12 cellular contexts compared by ENCODE assay signal in the genomic region with DNA sequence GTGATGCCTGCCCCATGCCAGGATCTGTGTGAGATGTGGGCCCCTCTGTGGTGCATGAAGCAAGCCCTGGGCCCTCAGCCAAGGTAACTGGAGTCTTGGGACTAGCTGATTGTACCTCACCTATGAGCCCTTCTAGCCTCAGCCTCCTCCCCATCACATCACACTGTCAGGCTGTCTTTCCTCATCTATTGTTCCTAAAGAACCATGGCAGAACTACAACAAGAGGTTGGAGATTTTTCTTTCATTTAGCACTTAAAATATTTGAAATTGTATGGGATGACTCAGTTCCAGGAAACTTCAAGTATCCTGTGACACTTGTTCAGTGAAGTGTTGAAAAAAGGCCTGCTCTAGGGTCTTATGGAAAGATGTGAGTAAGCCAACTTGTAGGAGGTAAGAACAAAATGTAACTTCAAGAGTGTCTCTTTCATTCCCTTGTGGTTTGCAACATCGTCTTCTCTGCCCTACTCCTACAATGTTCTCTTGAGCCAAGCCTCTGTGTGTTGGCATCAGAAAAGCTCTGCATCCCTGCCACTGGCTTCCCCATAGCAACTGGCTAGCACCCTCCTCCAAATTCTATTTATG. TPM values are rescaled to one million over a fixed set of nuclear protein-coding genes. Genes with fewer than 3 reads are reported as not detected.
DNase-seq lines count a peak whose midpoint lies in the region; ATAC-seq and TF ChIP-seq lines count a peak whose summit lies in the region.
"Had no signal": no experiment of that assay in that cellular context is flagged by ENCODE, and none has a peak within 500 bp of the region (broad histone marks: within the 10 kb centered on the region; RNA-seq: fewer than 3 reads in every experiment).

No MANE protein-coding gene starts in this region.

- H3K4me2 ChIP-seq in Loucy (ENCODE audit: low read depth, low read length, poor library complexity, severe bottlenecking), result no peak overlapping the region
- H3K4me2 ChIP-seq in mesenchymal stem cell (ENCODE audit: low read length, poor library complexity, severe bottlenecking), result no peak overlapping the region

- no peaks in the 10 kb centered on the region for H3K27me3 ChIP-seq in BJ (ENCODE audit: control insufficient read depth, insufficient read depth, low read length)
- H3K27me3 ChIP-seq in Loucy (ENCODE audit: insufficient read depth, low read length, poor library complexity, severe bottlenecking), result no peaks in the 10 kb centered on the region
- no peaks in the 10 kb centered on the region for H3K27me3 ChIP-seq in mesenchymal stem cell (ENCODE audit: control insufficient read depth in 1 of 2, insufficient read depth in 1 of 2, low read length in 2 of 2)

- no peaks in the 10 kb centered on the region for H3K9me2 ChIP-seq in Loucy (replicated peaks; ENCODE audit: low read depth, low read length)

- WGBS in mesenchymal stem cell, result no CpG with 5 or more reads among the region's 1 CpG

- peak; percentile 45 for DNase-seq in BJ (ENCODE audit: low read depth)
- DNase-seq in chondrocyte (ENCODE audit: low spot score), result no peak
- DNase-seq in mesenchymal stem cell, result peak; percentile 89
- no peak for DNase-seq in erythroblast (lab: John Stamatoyannopoulos, UW)
- no peak for DNase-seq in activated CD8-positive, alpha-beta memory T cell treated with anti-CD3 and anti-CD28 coated beads, Interleukin-2, amount 50 U/mL, for 48 hours
- DNase-seq in cerebellar cortex (ENCODE audit: low spot score), result no peak
- DNase-seq: NCI-H1436 treated with DMSO at 0.1 percent for 48 hours; stimulated activated CD4-positive, alpha-beta T cell treated with anti-CD3 and anti-CD28 coated beads, Interleukin-12 subunit alpha, Interleukin-12 subunit beta, amount 100 ng/mL, for 4 hours; T1000 had no signal

- peak overlapping the region; percentile 38 to 67 for H3K18ac ChIP-seq in mesenchymal stem cell (ENCODE audit: low read depth in 1 of 2, low read length in 2 of 2)

- H3K9ac ChIP-seq in Loucy (ENCODE audit: low read depth, low read length, poor library complexity, severe bottlenecking), result no peak overlapping the region
- H3K9ac ChIP-seq in mesenchymal stem cell (ENCODE audit: low read length), result no peak overlapping the region

- H3K4ac ChIP-seq in mesenchymal stem cell (ENCODE audit: low read depth in 1 of 2, low read length in 2 of 2), result no peak overlapping the region

- no peaks in the 10 kb centered on the region for H3K79me2 ChIP-seq in Loucy (ENCODE audit: insufficient read depth, low read length)

- H3F3A ChIP-seq in Loucy (ENCODE audit: low read depth), result no peaks in the 10 kb centered on the region

- no peak overlapping the region for H4K91ac ChIP-seq in mesenchymal stem cell (ENCODE audit: low read length)

- no peaks in the 10 kb centered on the region for H3K36me3 Mint-ChIP-seq in chondrocyte (ENCODE audit: low read depth)
- H3K36me3 Mint-ChIP-seq: brain had no signal

- no peaks in the 10 kb centered on the region for H3K27me3 Mint-ChIP-seq in chondrocyte (ENCODE audit: low read depth)
- H3K27me3 Mint-ChIP-seq: brain had no signal

- peaks cover 7% of the 10 kb centered on the region for H3K4me1 ChIP-seq in Loucy (ENCODE audit: insufficient read depth, low read length, poor library complexity, severe bottlenecking)
- peaks cover 8% of the 10 kb centered on the region for H3K4me1 ChIP-seq in mesenchymal stem cell (ENCODE audit: control insufficient read depth, insufficient read depth, low read depth, low read length)

- no peak for ATAC-seq in GM19035 (IDR thresholded peaks at IDR 0.05; ENCODE audit: unreplicated experiment)

- H3K14ac ChIP-seq in mesenchymal stem cell (ENCODE audit: low read length in 2 of 2), result no peak overlapping the region

- H2BK120ac ChIP-seq in mesenchymal stem cell (ENCODE audit: low read depth, low read length), result peak overlapping the region; percentile 21

- no peaks in the 10 kb centered on the region for H3K79me1 ChIP-seq in mesenchymal stem cell (replicated peaks; ENCODE audit: low read length, poor library complexity, severe bottlenecking)

- H2AK5ac ChIP-seq in mesenchymal stem cell (ENCODE audit: low read length, severe bottlenecking), result peak overlapping the region; percentile 64

- H3K36me3 ChIP-seq in BJ (ENCODE audit: control insufficient read depth, insufficient read depth, low read length), result no peaks in the 10 kb centered on the region
- H3K36me3 ChIP-seq in Loucy (ENCODE audit: insufficient read depth, low read length), result no peaks in the 10 kb centered on the region
- H3K36me3 ChIP-seq in mesenchymal stem cell (ENCODE audit: control insufficient read depth in 1 of 2, insufficient read depth in 2 of 2, low read depth in 1 of 2, low read length in 2 of 2), result no peaks in the 10 kb centered on the region

- H3K9me3 ChIP-seq in Loucy (ENCODE audit: insufficient read depth, low read depth, low read length) (no peaks in the 10 kb centered on the region), mesenchymal stem cell (ENCODE audit: control insufficient read depth, low read length) (no peaks in the 10 kb centered on the region)

- 0 out of 2 replicates have a peak overlapping the region, but pooled peaks have one; percentile 4 for H2AFZ ChIP-seq in Loucy (ENCODE audit: low read length)
- no peak overlapping the region for H2AFZ ChIP-seq in mesenchymal stem cell (ENCODE audit: low read depth, low read length)

- H4K20me1 ChIP-seq in Loucy (ENCODE audit: insufficient read depth, low read length, poor library complexity, severe bottlenecking), result no peaks in the 10 kb centered on the region

- H3K27ac ChIP-seq in mesenchymal stem cell (ENCODE audit: low read length, poor library complexity, severe bottlenecking), result peak overlapping the region; percentile 95

- H3K9me3 Mint-ChIP-seq in chondrocyte (ENCODE audit: low read depth), result peaks cover 6% of the 10 kb centered on the region
- H3K9me3 Mint-ChIP-seq: brain had no signal

- H3K4me3 ChIP-seq in BJ (ENCODE audit: low read depth, low read length), result no peak overlapping the region
- no peak overlapping the region for H3K4me3 ChIP-seq in Loucy (ENCODE audit: low read length, poor library complexity, severe bottlenecking)
- H3K4me3 ChIP-seq in mesenchymal stem cell (ENCODE audit: insufficient read depth in 1 of 2, low read depth in 1 of 2, low read length in 2 of 2), result no peak overlapping the region

- H4K8ac ChIP-seq in mesenchymal stem cell (ENCODE audit: low read length), result no peak overlapping the region

- H3K4me1 Mint-ChIP-seq in chondrocyte (ENCODE audit: low read depth), result peaks cover 62% of the 10 kb centered on the region

- peak overlapping the region; percentile 84 for H2BK5ac ChIP-seq in mesenchymal stem cell (ENCODE audit: low read depth, low read length, poor library complexity, severe bottlenecking)

- TF ChIP-seq POLR2A in erythroblast (IDR thresholded peaks at IDR 0.05; ENCODE audit: low read length), result no peak

- H2BK12ac ChIP-seq in mesenchymal stem cell (ENCODE audit: low read length in 2 of 2), result peak overlapping the region in 1 of 2 experiments; percentile 45

- H3K27ac Mint-ChIP-seq in chondrocyte (ENCODE audit: unreplicated experiment), result peak overlapping the region; percentile 93

- H3K23ac ChIP-seq in mesenchymal stem cell (ENCODE audit: low read length in 2 of 2), result peak overlapping the region in 1 of 2 experiments; percentile 77

- H3K4me3 Mint-ChIP-seq in chondrocyte (ENCODE audit: unreplicated experiment), result peak overlapping the region; percentile 3
- H3K4me3 Mint-ChIP-seq: brain had no signal

- POLR2A ChIA-PET in BJ (lab: Charles Lee), result no interaction called here

- TF ChIP-seq CTCF in BJ (IDR thresholded peaks at IDR 0.05; ENCODE audit: insufficient read depth, low read depth, low read length) (no peak), Loucy (conservative IDR thresholded peaks at IDR 0.05; ENCODE audit: low read length) (no peak), chondrocyte (IDR thresholded peaks at IDR 0.05) (no peak)

- CTCF ChIA-PET in BJ (lab: Yijun Ruan, JAX), result interaction anchor here (0.7 to 1.7 kb wide), 3 partner anchors 9 to 522 kb away, joined by 3 to 5 read pairs (median 3); partner anchors contain the start of gene SSR3

- peak overlapping the region; percentile 91 for H2BK15ac ChIP-seq in mesenchymal stem cell (ENCODE audit: low read depth, poor library complexity, severe bottlenecking)

RNA-seq across cellular contexts. Expression of gene TIPARP, which starts 58.7 kb away (rescaled TPM):
- polyA plus RNA-seq in BJ (2011; rRNA removed), result 23.0 and 30.9 TPM in 2 replicates
- 30.2 and 37.6 TPM in 2 replicates for polyA minus RNA-seq in BJ (2011; rRNA and poly(A)+ RNA removed)
- 65.3 to 90.5 TPM (median 65.3 TPM) in 3 replicates for total RNA-seq in chondrocyte
- polyA plus RNA-seq in mesenchymal stem cell (2013, experiment 1 of 2), result 6.3 TPM
- polyA plus RNA-seq in mesenchymal stem cell (2013, experiment 2 of 2), result 5.7 TPM

Comparison
In these comparisons a context has a peak if more than half of its experiments do, and no peak if none do; other contexts are left out.
1. DNase-seq: peak in BJ (single experiment) and mesenchymal stem cell (single experiment); none in chondrocyte (single experiment), erythroblast (0 of 2), activated CD8-positive, alpha-beta memory T cell treated with anti-CD3 and anti-CD28 coated beads, Interleukin-2, amount 50 U/mL, for 48 hours (single experiment) and cerebellar cortex (single experiment).